Comparison of ENCODE assay signal across 16 cellular contexts in genomic region chr1:169236880-169237279, GRCh38.
DNase-seq lines count a peak whose midpoint lies in the region; ATAC-seq, FAIRE-seq and TF ChIP-seq lines count a peak whose summit lies in the region.
"Had no signal": no experiment of that assay in that cellular context is flagged by ENCODE, and none has a peak within 500 bp of the region (broad histone marks: within the 10 kb centered on the region; RNA-seq: fewer than 3 reads in every experiment).

No MANE protein-coding gene starts in this region.

- ATAC-seq in right lobe of liver (peak; percentile 22 to 73 (median 62)), HepG2 (no peak), GM21367 (IDR thresholded peaks at IDR 0.05; ENCODE audit: unreplicated experiment) (no peak), mucosa of descending colon (no peak), HG02588 (IDR thresholded peaks at IDR 0.05; ENCODE audit: unreplicated experiment) (no peak)
- ATAC-seq: GM12878 had no signal

- H3K9ac ChIP-seq in HepG2 (ENCODE audit: insufficient read depth, low read depth, low read length), result no peak overlapping the region
- H3K9ac ChIP-seq: BLaER1, GM23248 had no signal

- TF ChIP-seq RAD21 in HepG2 (CRISPR knock-in tag; IDR thresholded peaks at IDR 0.05), result no peak

- H3K9me3 ChIP-seq in right lobe of liver (no peaks in the 10 kb centered on the region), HepG2 (ENCODE audit: low read length) (no peaks in the 10 kb centered on the region), thyroid gland (no peaks in the 10 kb centered on the region), mucosa of descending colon (no peaks in the 10 kb centered on the region)
- H3K9me3 ChIP-seq: BLaER1, HAP-1 had no signal

- POLR2A ChIA-PET in HepG2 (lab: Yijun Ruan, JAX), result no interaction called here

- H3K79me2 ChIP-seq in HepG2 (ENCODE audit: insufficient read depth, low read length), result no peaks in the 10 kb centered on the region

- H3K36me3 ChIP-seq in right lobe of liver (no peaks in the 10 kb centered on the region), HepG2 (replicated peaks in 1 of 2; ENCODE audit: control insufficient read depth in 1 of 2, insufficient read depth in 2 of 2, low read length in 2 of 2) (no peaks in the 10 kb centered on the region), thyroid gland (no peaks in the 10 kb centered on the region), mucosa of descending colon (ENCODE audit: low read depth) (no peaks in the 10 kb centered on the region)
- H3K36me3 ChIP-seq: BLaER1, HAP-1 had no signal

- H3K4me2 ChIP-seq in HepG2 (ENCODE audit: low read depth, low read length), result no peak overlapping the region
- H3K4me2 ChIP-seq: BLaER1 had no signal

- no peak overlapping the region for H2AFZ ChIP-seq in HepG2 (ENCODE audit: low read length)
- H2AFZ ChIP-seq: GM23248 had no signal

- H3K4me1 ChIP-seq in right lobe of liver, result peaks cover 0 to 44% (median 4%) of the 10 kb centered on the region in 4 donors
- H3K4me1 ChIP-seq in HepG2 (ENCODE audit: insufficient read depth, low read length), result no peaks in the 10 kb centered on the region
- peaks cover 6 to 11% of the 10 kb centered on the region in 2 donors for H3K4me1 ChIP-seq in thyroid gland
- no peaks in the 10 kb centered on the region for H3K4me1 ChIP-seq in mucosa of descending colon (ENCODE audit: low read depth)
- H3K4me1 ChIP-seq: BLaER1 had no signal

- WGBS in right lobe of liver (ENCODE audit: insufficient coverage, low coverage, low lambda C conversion rate, missing lambda C conversion rate), result 33% methylated on average over 4 of the region's 4 CpGs
- 93% methylated on average over 4 of the region's 4 CpGs for WGBS in HepG2 (ENCODE audit: low lambda C conversion rate)
- WGBS in thyroid gland, 2 donors, result 49 to 55% methylated on average over 4 of the region's 4 CpGs

- intact Hi-C loops in right lobe of liver (cut with DNase I) (no loop called here), HepG2 (cut with micrococcal nuclease; ENCODE audit: unreplicated experiment) (no loop called here), thyroid gland (cut with DNase I) (no loop called here), mucosa of descending colon (cut with DNase I, micrococcal nuclease) (no loop called here)

- DNase-seq in right lobe of liver (no peak), HepG2 (ENCODE audit: low spot score) (no peak), epithelial cell of esophagus (ENCODE audit: low read depth) (peak; percentile 48), thyroid gland (peak; percentile 53 to 62), mucosa of descending colon (no peak)
- DNase-seq: 8988T; CD4-positive, alpha-beta memory T cell; DND-41; EL had no signal

- in situ Hi-C loops in HepG2 (cut with HindIII; ENCODE audit: extremely low pct_ligation_motif_present, low pct_unique_long_range_greater_than_20kb), result no loop called here

- TF ChIP-seq EP300 in HepG2 (IDR thresholded peaks at IDR 0.05; ENCODE audit: low read depth in 2 of 2, low read length in 2 of 2), result no peak
- TF ChIP-seq EP300 in HepG2 (CRISPR knock-in tag; IDR thresholded peaks at IDR 0.05; ENCODE audit: borderline replicate concordance), result no peak

- no TSS peak for BruUV-seq in HepG2 (replicated peaks; lab: Mats Ljungman, UMichigan)

- TF ChIP-seq CTCF in right lobe of liver (IDR thresholded peaks at IDR 0.05), result no peak
- no peak for TF ChIP-seq CTCF in HepG2 (CRISPR knock-in tag; IDR thresholded peaks at IDR 0.05)
- no peak for TF ChIP-seq CTCF in epithelial cell of esophagus (IDR thresholded peaks at IDR 0.05; ENCODE audit: insufficient read depth, low read depth, low read length, missing control alignments)
- no peak for TF ChIP-seq CTCF in thyroid gland (IDR thresholded peaks at IDR 0.05)
- no peak for TF ChIP-seq CTCF in mucosa of descending colon (IDR thresholded peaks at IDR 0.05)

- H4K20me1 ChIP-seq in HepG2 (ENCODE audit: insufficient read depth, low read length), result no peaks in the 10 kb centered on the region
- H4K20me1 ChIP-seq: BLaER1 had no signal

- H3K27ac ChIP-seq in right lobe of liver (no peak overlapping the region), HepG2 (ENCODE audit: extremely low read length, insufficient read depth, low read length) (no peak overlapping the region), thyroid gland (no peak overlapping the region)
- H3K27ac ChIP-seq: BLaER1, GM23248 had no signal

- CTCF ChIA-PET in HepG2 (lab: Yijun Ruan, JAX; ENCODE audit: low intra/inter-chr PET ratio, low total read pairs), result no interaction called here

- no peak for FAIRE-seq in HepG2 (lab: Jason Lieb, UNC)
- FAIRE-seq: GM12878, GM19239 had no signal

- no peak for TF ChIP-seq POLR2A in right lobe of liver (IDR thresholded peaks at IDR 0.05)
- no peak for TF ChIP-seq POLR2A in HepG2 (IDR thresholded peaks at IDR 0.05; ENCODE audit: insufficient read depth in 1 of 2, low read depth in 2 of 2, low read length in 2 of 2)
- TF ChIP-seq POLR2A in thyroid gland (IDR thresholded peaks at IDR 0.05), result no peak

- no peaks in the 10 kb centered on the region for H3K27me3 ChIP-seq in right lobe of liver
- H3K27me3 ChIP-seq in HepG2 (ENCODE audit: control insufficient read depth in 1 of 2, insufficient read depth in 2 of 2, low read length in 2 of 2), result no peaks in the 10 kb centered on the region
- no peaks in the 10 kb centered on the region for H3K27me3 ChIP-seq in thyroid gland
- H3K27me3 ChIP-seq: BLaER1 had no signal

- no peak overlapping the region for H3K4me3 ChIP-seq in right lobe of liver
- no peak overlapping the region for H3K4me3 ChIP-seq in HepG2 (replicated peaks in 1 of 3; ENCODE audit: insufficient read depth in 1 of 3, low read depth in 2 of 3, low read length in 3 of 3)
- no peak overlapping the region for H3K4me3 ChIP-seq in epithelial cell of esophagus (ENCODE audit: low read length)
- no peak overlapping the region for H3K4me3 ChIP-seq in thyroid gland (replicated peaks in 1 of 3)
- no peak overlapping the region for H3K4me3 ChIP-seq in mucosa of descending colon
- H3K4me3 ChIP-seq: BLaER1, GM12878, GM23248, HAP-1 had no signal

TF ChIP-seq in HepG2, 621 proteins besides CTCF, POLR2A, EP300 and RAD21:
- TF ChIP-seq, protein P1, sequence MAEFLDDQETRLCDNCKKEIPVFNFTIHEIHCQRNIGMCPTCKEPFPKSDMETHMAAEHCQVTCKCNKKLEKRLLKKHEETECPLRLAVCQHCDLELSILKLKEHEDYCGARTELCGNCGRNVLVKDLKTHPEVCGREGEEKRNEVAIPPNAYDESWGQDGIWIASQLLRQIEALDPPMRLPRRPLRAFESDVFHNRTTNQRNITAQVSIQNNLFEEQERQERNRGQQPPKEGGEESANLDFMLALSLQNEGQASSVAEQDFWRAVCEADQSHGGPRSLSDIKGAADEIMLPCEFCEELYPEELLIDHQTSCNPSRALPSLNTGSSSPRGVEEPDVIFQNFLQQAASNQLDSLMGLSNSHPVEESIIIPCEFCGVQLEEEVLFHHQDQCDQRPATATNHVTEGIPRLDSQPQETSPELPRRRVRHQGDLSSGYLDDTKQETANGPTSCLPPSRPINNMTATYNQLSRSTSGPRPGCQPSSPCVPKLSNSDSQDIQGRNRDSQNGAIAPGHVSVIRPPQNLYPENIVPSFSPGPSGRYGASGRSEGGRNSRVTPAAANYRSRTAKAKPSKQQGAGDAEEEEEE (CRISPR knock-in tag; IDR thresholded peaks at IDR 0.05; ENCODE audit: borderline replicate concordance), result no peak
- TF ChIP-seq ZNF562 (CRISPR knock-in tag; IDR thresholded peaks at IDR 0.05; ENCODE audit: borderline replicate concordance) (no peak), LCORL (IDR thresholded peaks at IDR 0.05) (no peak), LCORL (CRISPR knock-in tag; IDR thresholded peaks at IDR 0.05) (no peak), ZNF615 (CRISPR knock-in tag; IDR thresholded peaks at IDR 0.05; ENCODE audit: borderline replicate concordance) (no peak), KDM4B (CRISPR knock-in tag; IDR thresholded peaks at IDR 0.05) (no peak), PRMT3 (CRISPR knock-in tag; IDR thresholded peaks at IDR 0.05; ENCODE audit: borderline replicate concordance, low read depth) (no peak)
- TF ChIP-seq, protein P2, sequence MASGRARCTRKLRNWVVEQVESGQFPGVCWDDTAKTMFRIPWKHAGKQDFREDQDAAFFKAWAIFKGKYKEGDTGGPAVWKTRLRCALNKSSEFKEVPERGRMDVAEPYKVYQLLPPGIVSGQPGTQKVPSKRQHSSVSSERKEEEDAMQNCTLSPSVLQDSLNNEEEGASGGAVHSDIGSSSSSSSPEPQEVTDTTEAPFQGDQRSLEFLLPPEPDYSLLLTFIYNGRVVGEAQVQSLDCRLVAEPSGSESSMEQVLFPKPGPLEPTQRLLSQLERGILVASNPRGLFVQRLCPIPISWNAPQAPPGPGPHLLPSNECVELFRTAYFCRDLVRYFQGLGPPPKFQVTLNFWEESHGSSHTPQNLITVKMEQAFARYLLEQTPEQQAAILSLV (CRISPR knock-in tag; IDR thresholded peaks at IDR 0.05; ENCODE audit: borderline replicate concordance), result no peak

Comparison
In these comparisons a context has a peak if more than half of its experiments do, and no peak if none do; other contexts are left out.
1. ATAC-seq: peak in right lobe of liver (4 of 4); none in HepG2 (single experiment), GM21367 (single experiment), mucosa of descending colon (single experiment) and HG02588 (single experiment).
2. DNase-seq: peak in epithelial cell of esophagus (single experiment) and thyroid gland (2 of 2); none in right lobe of liver (0 of 3), HepG2 (single experiment) and mucosa of descending colon (0 of 3).